ENCODE assay signal across 8 cellular contexts in the genomic region with DNA sequence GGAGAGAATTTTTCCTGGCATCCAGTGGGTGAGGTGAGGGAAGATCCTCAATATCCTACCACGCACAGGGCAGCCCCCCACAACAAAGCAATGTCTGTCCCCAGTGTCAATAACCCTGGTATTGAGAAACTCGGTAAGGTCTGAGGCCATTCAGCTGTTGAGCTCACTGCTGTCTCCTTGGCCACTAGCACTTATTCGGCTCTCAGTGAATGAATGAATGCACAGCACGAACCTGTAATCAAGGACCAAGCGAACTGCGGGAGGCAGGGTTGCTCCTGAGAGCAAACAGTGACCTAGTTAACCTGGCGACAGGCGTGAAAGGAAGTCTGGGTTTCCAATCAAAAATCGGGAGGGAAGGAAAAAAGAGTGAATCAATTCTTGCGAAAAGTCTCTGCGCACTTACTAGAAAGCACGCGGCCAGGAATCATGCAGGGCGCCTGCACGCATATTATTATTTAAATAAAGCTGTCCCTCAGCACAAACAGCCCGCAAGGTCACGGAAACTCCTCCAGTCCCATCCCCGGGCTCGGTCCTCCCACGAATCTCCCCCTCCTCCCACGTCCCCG. TPM values are rescaled to one million over a fixed set of nuclear protein-coding genes. Genes with fewer than 3 reads are reported as not detected.
A peak's percentile ranks its signal among the peaks of the same experiment; 100 is the strongest.
DNase-seq lines count a peak whose midpoint lies in the region; ATAC-seq and TF ChIP-seq lines count a peak whose summit lies in the region.

No MANE protein-coding gene starts in this region.

- H3K4me3 ChIP-seq in adrenal gland = peak overlapping the region; percentile 13 to 79 (median 48)
- H3K4me3 ChIP-seq in suprapubic skin = peak overlapping the region; percentile 73

- WGBS in adrenal gland, 4 donors = 0 to 2% (median 1%) methylated on average over 18 to 22 of the region's 22 CpGs
- WGBS in suprapubic skin = under 1% methylated on average over 22 of the region's 22 CpGs

- H3K9me3 Mint-ChIP-seq in activated CD4-positive, alpha-beta T cell treated with anti-CD3 and anti-CD28 coated beads for 36 hours (ENCODE audit: low read depth) = peaks cover 1% of the 10 kb centered on the region
- H3K9me3 Mint-ChIP-seq in immature natural killer cell = no peaks in the 10 kb centered on the region

- H3K27ac ChIP-seq in adrenal gland (peak overlapping the region; percentile 87 to 96 (median 93)), suprapubic skin (peak overlapping the region; percentile 97)

- DNase-seq in activated CD4-positive, alpha-beta T cell treated with anti-CD3 and anti-CD28 coated beads for 36 hours = no peak
- no peak for DNase-seq in activated CD4-positive, alpha-beta T cell treated with anti-CD3 and anti-CD28 coated beads for 1 hour
- DNase-seq in HuH-7 (ENCODE audit: low spot score) = peak; percentile 30
- no peak for DNase-seq in adrenal gland
- no peak for DNase-seq in immature natural killer cell
- no peak for DNase-seq in suprapubic skin (ENCODE audit: low spot score in 2 of 2)
- DNase-seq in midbrain (lab: John Stamatoyannopoulos, UW) = no peak
- DNase-seq in OCI-M1 (lab: John Stamatoyannopoulos, UW) = no peak

- peak in 1 of 2 donors; percentile 11 for TF ChIP-seq POLR2A in adrenal gland (IDR thresholded peaks at IDR 0.05)
- no peak for TF ChIP-seq POLR2A in suprapubic skin (IDR thresholded peaks at IDR 0.05)

- CTCF ChIA-PET in activated CD4-positive, alpha-beta T cell treated with anti-CD3 and anti-CD28 coated beads for 36 hours (lab: Charles Lee) = interaction anchor here (0.8 to 2.6 kb wide), 5 partner anchors 19 to 237 kb away, joined by 3 to 12 read pairs (median 4); a partner anchor contains a TSS

- TF ChIP-seq CTCF in adrenal gland (IDR thresholded peaks at IDR 0.05) (no peak), suprapubic skin (IDR thresholded peaks at IDR 0.05) (no peak)

- H3K4me3 Mint-ChIP-seq in activated CD4-positive, alpha-beta T cell treated with anti-CD3 and anti-CD28 coated beads for 36 hours = peak overlapping the region; percentile 83
- peak overlapping the region; percentile 91 to 97 (median 96) for H3K4me3 Mint-ChIP-seq in immature natural killer cell

- peak overlapping the region; percentile 100 for H3K27ac Mint-ChIP-seq in activated CD4-positive, alpha-beta T cell treated with anti-CD3 and anti-CD28 coated beads for 36 hours
- H3K27ac Mint-ChIP-seq in immature natural killer cell = peak overlapping the region; percentile 95 to 100 (median 99)

- no peak for TF ChIP-seq EP300 in suprapubic skin (IDR thresholded peaks at IDR 0.05)

- H3K9me3 ChIP-seq in adrenal gland (replicated peaks in 1 of 3) (no peaks in the 10 kb centered on the region), suprapubic skin (no peaks in the 10 kb centered on the region)

- intact Hi-C loops in activated CD4-positive, alpha-beta T cell treated with anti-CD3 and anti-CD28 coated beads for 36 hours (cut with DNase I, micrococcal nuclease) = loop anchor here (1.0 to 10.0 kb wide), 19 partner anchors 62 to 1993 kb away; a partner anchor contains a TSS
- intact Hi-C loops in adrenal gland (cut with DNase I) = no loop called here

- no peaks in the 10 kb centered on the region for H3K27me3 Mint-ChIP-seq in activated CD4-positive, alpha-beta T cell treated with anti-CD3 and anti-CD28 coated beads for 36 hours
- H3K27me3 Mint-ChIP-seq in immature natural killer cell (ENCODE audit: low read depth in 3 of 3) = peaks cover 14 to 19% (median 15%) of the 10 kb centered on the region in 3 donors

- peaks cover 23% of the 10 kb centered on the region for H3K4me1 Mint-ChIP-seq in activated CD4-positive, alpha-beta T cell treated with anti-CD3 and anti-CD28 coated beads for 36 hours
- peaks cover 22 to 29% of the 10 kb centered on the region in 2 donors for H3K4me1 Mint-ChIP-seq in immature natural killer cell

- no peak for ATAC-seq in activated CD4-positive, alpha-beta T cell treated with anti-CD3 and anti-CD28 coated beads for 36 hours

- H3K4me1 ChIP-seq in adrenal gland (replicated peaks in 1 of 2) (peaks cover 5 to 26% of the 10 kb centered on the region in 2 donors), suprapubic skin (peaks cover 19% of the 10 kb centered on the region)

- POLR2A ChIA-PET in activated CD4-positive, alpha-beta T cell treated with anti-CD3 and anti-CD28 coated beads for 36 hours (lab: Charles Lee) = interaction anchor here (0.7 kb wide), 1 partner anchor 172 kb away, joined by 3 read pairs; no protein-coding TSS in a partner anchor

- no peaks in the 10 kb centered on the region for H3K27me3 ChIP-seq in adrenal gland
- no peaks in the 10 kb centered on the region for H3K27me3 ChIP-seq in suprapubic skin

- peaks cover 22% of the 10 kb centered on the region for H3K36me3 Mint-ChIP-seq in activated CD4-positive, alpha-beta T cell treated with anti-CD3 and anti-CD28 coated beads for 36 hours (ENCODE audit: low read depth)
- peaks cover 3 to 7% (median 5%) of the 10 kb centered on the region in 3 donors for H3K36me3 Mint-ChIP-seq in immature natural killer cell

- H3K36me3 ChIP-seq in adrenal gland (replicated peaks in 1 of 2) = peaks cover 0 to 9% of the 10 kb centered on the region in 2 donors
- no peaks in the 10 kb centered on the region for H3K36me3 ChIP-seq in suprapubic skin

RNA-seq across cellular contexts. Expression of a gene that starts 0.5 kb away (rescaled TPM):
- 1 to 10 TPM; 8.3 to 9.9 TPM for total RNA-seq in activated CD4-positive, alpha-beta T cell treated with anti-CD3 and anti-CD28 coated beads for 36 hours
- total RNA-seq in adrenal gland = 10 to 100 TPM in 2 of 8 donors, 1 to 10 TPM in 6; 4.8 to 20.1 (median 7.8) TPM
- polyA plus RNA-seq in adrenal gland = 10 to 100 TPM in 1 of 3 donors, 1 to 10 TPM in 2; 4.5 to 10.9 (median 8.2) TPM
- 10 to 100 TPM in 1 of 3 donors, 1 to 10 TPM in 2; 4.3 to 11.4 (median 7.7) TPM for polyA plus RNA-seq in immature natural killer cell
- 1 to 10 TPM; 4.7 to 7.9 (median 7.1) TPM for total RNA-seq in suprapubic skin

RNA-seq across cellular contexts. Expression of a gene that starts 41.6 kb away (rescaled TPM):
- total RNA-seq in activated CD4-positive, alpha-beta T cell treated with anti-CD3 and anti-CD28 coated beads for 36 hours = under 1 TPM; 0.30 to 0.76 TPM
- total RNA-seq in adrenal gland (under 1 TPM in 3 of 8 donors, not detected in 5; 0.47 to 0.69 (median 0.53) TPM), suprapubic skin (10 to 100 TPM in 2 of 4 donors, 1 to 10 TPM in 2; 6.0 to 25.8 (median 11.4) TPM)
- polyA plus RNA-seq in adrenal gland (1 to 10 TPM in 1 of 3 donors, under 1 TPM in 1, not detected in 1; 0.64 to 1.0 TPM), immature natural killer cell (1 to 10 TPM; 4.5 to 7.7 (median 4.9) TPM)

Comparison
In these comparisons a context has a peak if more than half of its experiments do, and no peak if none do; other contexts are left out.
1. intact Hi-C loops: an anchor here in activated CD4-positive, alpha-beta T cell treated with anti-CD3 and anti-CD28 coated beads for 36 hours (1.0 to 10.0 kb wide); none called in adrenal gland.